Comparison of ENCODE assay signal across 1 cellular context in the genomic region with DNA sequence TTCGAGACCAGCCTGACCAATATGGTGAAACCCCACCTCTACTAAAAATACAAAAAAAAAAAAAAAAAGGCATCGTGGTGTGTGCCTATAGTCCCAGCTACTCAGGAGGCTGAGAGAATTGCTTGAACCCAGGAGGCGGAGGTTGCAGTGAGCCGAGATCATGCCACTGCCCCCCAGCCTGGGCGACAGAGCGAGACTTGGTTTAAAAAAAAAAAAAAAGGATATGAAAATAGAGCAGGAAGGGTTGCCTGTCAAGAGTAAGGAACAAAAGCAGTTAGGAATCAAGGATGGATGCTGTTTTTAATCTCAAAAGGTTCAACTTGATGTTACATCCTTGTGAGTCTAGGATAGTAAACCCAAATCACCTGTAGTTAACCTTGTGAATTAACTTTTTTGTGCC.
TF ChIP-seq lines count a peak whose summit lies in the region.

No MANE protein-coding gene starts in this region.

TF ChIP-seq in SK-N-SH, 30 proteins besides CTCF, POLR2A, EP300 and RAD21 (continued from another document):
- TF ChIP-seq, protein P1, sequence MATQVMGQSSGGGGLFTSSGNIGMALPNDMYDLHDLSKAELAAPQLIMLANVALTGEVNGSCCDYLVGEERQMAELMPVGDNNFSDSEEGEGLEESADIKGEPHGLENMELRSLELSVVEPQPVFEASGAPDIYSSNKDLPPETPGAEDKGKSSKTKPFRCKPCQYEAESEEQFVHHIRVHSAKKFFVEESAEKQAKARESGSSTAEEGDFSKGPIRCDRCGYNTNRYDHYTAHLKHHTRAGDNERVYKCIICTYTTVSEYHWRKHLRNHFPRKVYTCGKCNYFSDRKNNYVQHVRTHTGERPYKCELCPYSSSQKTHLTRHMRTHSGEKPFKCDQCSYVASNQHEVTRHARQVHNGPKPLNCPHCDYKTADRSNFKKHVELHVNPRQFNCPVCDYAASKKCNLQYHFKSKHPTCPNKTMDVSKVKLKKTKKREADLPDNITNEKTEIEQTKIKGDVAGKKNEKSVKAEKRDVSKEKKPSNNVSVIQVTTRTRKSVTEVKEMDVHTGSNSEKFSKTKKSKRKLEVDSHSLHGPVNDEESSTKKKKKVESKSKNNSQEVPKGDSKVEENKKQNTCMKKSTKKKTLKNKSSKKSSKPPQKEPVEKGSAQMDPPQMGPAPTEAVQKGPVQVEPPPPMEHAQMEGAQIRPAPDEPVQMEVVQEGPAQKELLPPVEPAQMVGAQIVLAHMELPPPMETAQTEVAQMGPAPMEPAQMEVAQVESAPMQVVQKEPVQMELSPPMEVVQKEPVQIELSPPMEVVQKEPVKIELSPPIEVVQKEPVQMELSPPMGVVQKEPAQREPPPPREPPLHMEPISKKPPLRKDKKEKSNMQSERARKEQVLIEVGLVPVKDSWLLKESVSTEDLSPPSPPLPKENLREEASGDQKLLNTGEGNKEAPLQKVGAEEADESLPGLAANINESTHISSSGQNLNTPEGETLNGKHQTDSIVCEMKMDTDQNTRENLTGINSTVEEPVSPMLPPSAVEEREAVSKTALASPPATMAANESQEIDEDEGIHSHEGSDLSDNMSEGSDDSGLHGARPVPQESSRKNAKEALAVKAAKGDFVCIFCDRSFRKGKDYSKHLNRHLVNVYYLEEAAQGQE (IDR thresholded peaks at IDR 0.05; ENCODE audit: low read depth, low read length): no peak
- TF ChIP-seq NRF1 (IDR thresholded peaks at IDR 0.05; ENCODE audit: low read depth, low read length) (no peak), TEAD4 (IDR thresholded peaks at IDR 0.05; ENCODE audit: borderline replicate concordance, insufficient read depth) (no peak), MEF2A (IDR thresholded peaks at IDR 0.05; ENCODE audit: borderline replicate concordance, low read depth) (no peak), POLR2AphosphoS5 (IDR thresholded peaks at IDR 0.05; ENCODE audit: low read depth, low read length) (no peak)
